8 cellular contexts compared by ENCODE assay signal in genomic region chr2:241558532-241559488, GRCh38. TPM values are rescaled to one million over a fixed set of nuclear protein-coding genes. Genes with fewer than 3 reads are reported as not detected.
A peak's percentile ranks its signal among the peaks of the same experiment; 100 is the strongest.
DNase-seq lines count a peak whose midpoint lies in the region; ATAC-seq and TF ChIP-seq lines count a peak whose summit lies in the region.

A gene with protein sequence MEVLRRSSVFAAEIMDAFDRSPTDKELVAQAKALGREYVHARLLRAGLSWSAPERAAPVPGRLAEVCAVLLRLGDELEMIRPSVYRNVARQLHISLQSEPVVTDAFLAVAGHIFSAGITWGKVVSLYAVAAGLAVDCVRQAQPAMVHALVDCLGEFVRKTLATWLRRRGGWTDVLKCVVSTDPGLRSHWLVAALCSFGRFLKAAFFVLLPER (plus strand): TSS chr2:241558745. CDS start chr2:241559484, 739 bp downstream.

- H3K4me3 Mint-ChIP-seq in CD4-positive, CD25-positive, alpha-beta regulatory T cell: peak within 1 kb of the TSS in 3 of 4 donors; percentile 4 to 66 (median 38)
- H3K4me3 Mint-ChIP-seq in activated T-cell treated with anti-CD3 and anti-CD28 coated beads, Interleukin-2, amount 50 U/mL, for 4 hours: peak within 1 kb of the TSS; percentile 62
- peak within 1 kb of the TSS; percentile 75 for H3K4me3 Mint-ChIP-seq in natural killer cell treated with Interleukin-12 subunit alpha and Interleukin-12 subunit beta and Interleukin-15 and Interleukin-18, amount 100 ng/mL, for 72 hours

- peak within 1 kb of the TSS in 1 of 3 donors; percentile 73 for H3K27ac Mint-ChIP-seq in CD4-positive, CD25-positive, alpha-beta regulatory T cell
- H3K27ac Mint-ChIP-seq in natural killer cell treated with Interleukin-12 subunit alpha and Interleukin-12 subunit beta and Interleukin-15 and Interleukin-18, amount 100 ng/mL, for 72 hours: no peak within 1 kb of the TSS

- WGBS in aorta, 2 donors: 1 to 3% methylated on average over 78 to 124 of the region's 124 CpGs

- intact Hi-C loops in aorta (cut with DNase I): no loop called here

- TF ChIP-seq CTCF in fibroblast of villous mesenchyme (IDR thresholded peaks at IDR 0.05; ENCODE audit: insufficient read depth, low read depth, low read length): no peak

- H3K27me3 Mint-ChIP-seq in CD4-positive, CD25-positive, alpha-beta regulatory T cell: peaks cover 45% of the 10 kb centered on the region
- peaks cover 36% of the 10 kb centered on the region for H3K27me3 Mint-ChIP-seq in activated T-cell treated with anti-CD3 and anti-CD28 coated beads, Interleukin-2, amount 50 U/mL, for 4 hours (ENCODE audit: low read depth)
- H3K27me3 Mint-ChIP-seq in natural killer cell treated with Interleukin-12 subunit alpha and Interleukin-12 subunit beta and Interleukin-15 and Interleukin-18, amount 100 ng/mL, for 72 hours: peaks cover 13 to 18% of the 10 kb centered on the region in 2 donors

- H3K27me3 ChIP-seq in CD4-positive, CD25-positive, alpha-beta regulatory T cell (ENCODE audit: control insufficient read depth, insufficient read depth, low read length): peaks cover 10% of the 10 kb centered on the region
- H3K27me3 ChIP-seq in HUES6 (ENCODE audit: control insufficient read depth, insufficient read depth, low read length) (no peaks in the 10 kb centered on the region), aorta (ENCODE audit: control insufficient read depth in 1 of 2, insufficient read depth in 2 of 2, low read length in 1 of 2) (no peaks in the 10 kb centered on the region)

- H3K4me1 Mint-ChIP-seq in CD4-positive, CD25-positive, alpha-beta regulatory T cell: peaks cover 0 to 6% (median 2%) of the 10 kb centered on the region in 4 donors
- H3K4me1 Mint-ChIP-seq in activated T-cell treated with anti-CD3 and anti-CD28 coated beads, Interleukin-2, amount 50 U/mL, for 4 hours (ENCODE audit: low read depth): peaks cover 12% of the 10 kb centered on the region
- H3K4me1 Mint-ChIP-seq in natural killer cell treated with Interleukin-12 subunit alpha and Interleukin-12 subunit beta and Interleukin-15 and Interleukin-18, amount 100 ng/mL, for 72 hours (ENCODE audit: low read depth in 2 of 2): peaks cover 8 to 11% of the 10 kb centered on the region in 2 donors

- H3K4me3 ChIP-seq in CD4-positive, CD25-positive, alpha-beta regulatory T cell (ENCODE audit: low read depth, low read length): no peak within 1 kb of the TSS
- peak within 1 kb of the TSS; percentile 82 for H3K4me3 ChIP-seq in HUES6 (ENCODE audit: low read depth, low read length)
- peak within 1 kb of the TSS; percentile 71 for H3K4me3 ChIP-seq in fibroblast of villous mesenchyme (ENCODE audit: low read depth, low read length)
- peak within 1 kb of the TSS; percentile 28 to 34 for H3K4me3 ChIP-seq in aorta (ENCODE audit: low read length in 2 of 2)

- H3K4me1 ChIP-seq in CD4-positive, CD25-positive, alpha-beta regulatory T cell (ENCODE audit: control insufficient read depth, insufficient read depth, low read length, poor library complexity, severe bottlenecking): peaks cover 15% of the 10 kb centered on the region
- H3K4me1 ChIP-seq in HUES6 (ENCODE audit: control insufficient read depth, insufficient read depth, low read length): peaks cover 24% of the 10 kb centered on the region
- H3K4me1 ChIP-seq in aorta (ENCODE audit: control insufficient read depth in 1 of 2, insufficient read depth in 2 of 2, low read length in 2 of 2): no peaks in the 10 kb centered on the region

- no peak within 1 kb of the TSS for H3K27ac ChIP-seq in CD4-positive, CD25-positive, alpha-beta regulatory T cell (ENCODE audit: insufficient read depth, low read length, poor library complexity, severe bottlenecking)
- peak within 1 kb of the TSS; percentile 55; the same call in 1 of the 2 replicates for H3K27ac ChIP-seq in HUES6 (ENCODE audit: low read depth, low read length)
- H3K27ac ChIP-seq in aorta (ENCODE audit: low read depth in 1 of 2, low read length in 2 of 2): no peak within 1 kb of the TSS

- no peaks in the 10 kb centered on the region for H3K36me3 ChIP-seq in CD4-positive, CD25-positive, alpha-beta regulatory T cell (ENCODE audit: control insufficient read depth, insufficient read depth, low read length)
- H3K36me3 ChIP-seq in HUES6 (ENCODE audit: control insufficient read depth, insufficient read depth, low read length) (peaks cover 12% of the 10 kb centered on the region), aorta (ENCODE audit: control insufficient read depth in 1 of 2, insufficient read depth in 2 of 2, low read length in 1 of 2) (no peaks in the 10 kb centered on the region)

- H3K9ac ChIP-seq in HUES6 (ENCODE audit: low read length): peak within 1 kb of the TSS; percentile 63

- no peaks in the 10 kb centered on the region for H3K36me3 Mint-ChIP-seq in CD4-positive, CD25-positive, alpha-beta regulatory T cell
- peaks cover 6% of the 10 kb centered on the region for H3K36me3 Mint-ChIP-seq in activated T-cell treated with anti-CD3 and anti-CD28 coated beads, Interleukin-2, amount 50 U/mL, for 4 hours (ENCODE audit: insufficient read depth)
- H3K36me3 Mint-ChIP-seq in natural killer cell treated with Interleukin-12 subunit alpha and Interleukin-12 subunit beta and Interleukin-15 and Interleukin-18, amount 100 ng/mL, for 72 hours: no peaks in the 10 kb centered on the region

- peaks cover 0 to 22% (median 2%) of the 10 kb centered on the region in 7 donors for H3K9me3 Mint-ChIP-seq in CD4-positive, CD25-positive, alpha-beta regulatory T cell
- H3K9me3 Mint-ChIP-seq in activated T-cell treated with anti-CD3 and anti-CD28 coated beads, Interleukin-2, amount 50 U/mL, for 4 hours: peaks cover 12% of the 10 kb centered on the region
- H3K9me3 Mint-ChIP-seq in natural killer cell treated with Interleukin-12 subunit alpha and Interleukin-12 subunit beta and Interleukin-15 and Interleukin-18, amount 100 ng/mL, for 72 hours: no peaks in the 10 kb centered on the region

- no peak for ATAC-seq in CD4-positive, CD25-positive, alpha-beta regulatory T cell (ENCODE audit: low read depth in 2 of 2)
- peak; percentile 44 to 49 for ATAC-seq in activated T-cell treated with anti-CD3 and anti-CD28 coated beads, Interleukin-2, amount 50 U/mL, for 4 hours
- peak; percentile 68 to 76 for ATAC-seq in natural killer cell treated with Interleukin-12 subunit alpha and Interleukin-12 subunit beta and Interleukin-15 and Interleukin-18, amount 100 ng/mL, for 72 hours
- no peak for ATAC-seq in aorta (ENCODE audit: low FRiP score)

- peaks cover 4 to 5% of the 10 kb centered on the region in 2 experiments for H3K9me3 ChIP-seq in CD4-positive, CD25-positive, alpha-beta regulatory T cell (ENCODE audit: control insufficient read depth in 2 of 2, low read length in 2 of 2)
- H3K9me3 ChIP-seq in HUES6 (ENCODE audit: control insufficient read depth, insufficient read depth, low read depth, low read length): no peaks in the 10 kb centered on the region; the same call in 1 of the 2 replicates
- peaks cover 8% of the 10 kb centered on the region for H3K9me3 ChIP-seq in aorta (ENCODE audit: control insufficient read depth, low read length)

- DNase-seq in CD4-positive, CD25-positive, alpha-beta regulatory T cell: no peak
- DNase-seq in activated T-cell treated with anti-CD3 and anti-CD28 coated beads, Interleukin-2, amount 50 U/mL, for 4 hours: no peak
- DNase-seq in fibroblast of villous mesenchyme (ENCODE audit: low read depth) (peak; percentile 82), aorta (peak in 1 of 2 donors; percentile 73), GDM1 (lab: John Stamatoyannopoulos, UW) (no peak), NCI-H1436 (lab: John Stamatoyannopoulos, UW) (no peak)
- DNase-seq in natural killer cell treated with Interleukin-12 subunit alpha and Interleukin-12 subunit beta and Interleukin-15 and Interleukin-18, amount 100 ng/mL, for 72 hours (ENCODE audit: low spot score): peak; percentile 77

RNA-seq across cellular contexts. Expression of the gene that starts here (rescaled TPM):
- not detected for total RNA-seq in CD4-positive, CD25-positive, alpha-beta regulatory T cell
- polyA plus RNA-seq in CD4-positive, CD25-positive, alpha-beta regulatory T cell: not detected
- total RNA-seq in activated T-cell treated with anti-CD3 and anti-CD28 coated beads, Interleukin-2, amount 50 U/mL, for 4 hours: under 1 TPM; 0.15 to 0.19 (median 0.16) TPM
- total RNA-seq in fibroblast of villous mesenchyme (42.2 and 54.0 TPM in 2 replicates), aorta (10 to 100 TPM in 1 of 2 donors, 1 to 10 TPM in 1; 6.3 to 11.6 TPM)
- 1 to 10 TPM; 1.0 to 2.2 TPM for total RNA-seq in natural killer cell treated with Interleukin-12 subunit alpha and Interleukin-12 subunit beta and Interleukin-15 and Interleukin-18, amount 100 ng/mL, for 72 hours
- polyA plus RNA-seq in aorta: 1 to 10 TPM; 3.1 to 4.7 TPM

Comparison
In these comparisons a context has a peak if more than half of its experiments do, and no peak if none do; other contexts are left out.
1. Peak in ATAC-seq in activated T-cell treated with anti-CD3 and anti-CD28 coated beads, Interleukin-2, amount 50 U/mL, for 4 hours; RNA of the gene not detected or under 1 TPM.
2. ATAC-seq: peak in natural killer cell treated with Interleukin-12 subunit alpha and Interleukin-12 subunit beta and Interleukin-15 and Interleukin-18, amount 100 ng/mL, for 72 hours (2 of 2); none in CD4-positive, CD25-positive, alpha-beta regulatory T cell (0 of 2) and aorta (single experiment).
3. DNase-seq: peak in fibroblast of villous mesenchyme (single experiment) and natural killer cell treated with Interleukin-12 subunit alpha and Interleukin-12 subunit beta and Interleukin-15 and Interleukin-18, amount 100 ng/mL, for 72 hours (single experiment); none in CD4-positive, CD25-positive, alpha-beta regulatory T cell (0 of 3), activated T-cell treated with anti-CD3 and anti-CD28 coated beads, Interleukin-2, amount 50 U/mL, for 4 hours (single experiment), GDM1 (single experiment) and NCI-H1436 (single experiment).
4. Peak in every context shown above with its lines, with median percentiles within 50 percentile points of each other: H3K4me3 Mint-ChIP-seq.